Comparison of ENCODE assay signal across 8 cellular contexts in the genomic region with DNA sequence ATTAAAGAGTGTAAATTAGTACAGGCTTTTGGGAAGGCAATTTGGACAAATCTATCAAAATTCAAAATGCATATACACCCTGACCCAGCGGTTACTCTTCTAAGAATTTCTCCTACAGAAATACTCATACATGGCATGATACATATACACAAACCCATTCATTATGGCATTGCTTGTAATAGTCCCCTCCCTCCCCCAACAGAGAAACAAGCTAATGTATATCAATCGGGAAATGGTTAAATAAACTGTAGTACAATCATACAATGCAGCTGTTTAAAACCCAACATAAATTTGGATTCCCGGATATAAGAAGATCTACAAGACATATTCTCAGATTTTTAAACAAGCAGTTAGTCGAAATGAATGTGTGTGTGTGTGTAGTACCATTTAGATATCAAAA. TPM values are rescaled to one million over a fixed set of nuclear protein-coding genes. Genes with fewer than 3 reads are reported as not detected.
DNase-seq lines count a peak whose midpoint lies in the region; ATAC-seq and TF ChIP-seq lines count a peak whose summit lies in the region.

No MANE protein-coding gene starts in this region.

- no peaks in the 10 kb centered on the region; the same call in 1 of the 2 replicates for H3K36me3 ChIP-seq in Loucy (ENCODE audit: insufficient read depth, low read length)
- H3K36me3 ChIP-seq in mucosa of descending colon (ENCODE audit: low read depth): no peaks in the 10 kb centered on the region

- no peaks in the 10 kb centered on the region for H3K9me3 ChIP-seq in Loucy (ENCODE audit: insufficient read depth, low read depth, low read length)
- H3K9me3 ChIP-seq in mucosa of descending colon: no peaks in the 10 kb centered on the region

- H3K9me3 Mint-ChIP-seq in Calu3 (ENCODE audit: low read depth, unreplicated experiment): no peaks in the 10 kb centered on the region
- peaks cover 0 to 19% (median 0%) of the 10 kb centered on the region in 5 experiments for H3K9me3 Mint-ChIP-seq in brain

- H3K9me2 ChIP-seq in Loucy (replicated peaks; ENCODE audit: low read depth, low read length): no peaks in the 10 kb centered on the region

- H3K4me3 ChIP-seq in Loucy (ENCODE audit: low read length, poor library complexity, severe bottlenecking): peak overlapping the region; percentile 85
- H3K4me3 ChIP-seq in mucosa of descending colon: peak overlapping the region; percentile 56

- H3K27ac Mint-ChIP-seq in Calu3 (ENCODE audit: unreplicated experiment) (peak overlapping the region; percentile 74), brain (peak overlapping the region; percentile 92 to 98 (median 98))

- H3K27me3 ChIP-seq in Loucy (ENCODE audit: insufficient read depth, low read length, poor library complexity, severe bottlenecking): no peaks in the 10 kb centered on the region

- intact Hi-C loops in Calu3 (cut with micrococcal nuclease; ENCODE audit: unreplicated experiment) (loop anchor here (2.0 kb wide), 2 partner anchors 29 to 147 kb away; no protein-coding TSS in a partner anchor), mucosa of descending colon (cut with DNase I, micrococcal nuclease) (no loop called here), posterior cingulate gyrus (cut with DNase I) (loop anchor here (10.0 kb wide), 3 partner anchors 149 to 1309 kb away; a partner anchor contains a TSS)

- CTCF ChIA-PET in Calu3 (lab: Charles Lee): interaction anchor here (0.7 to 1.5 kb wide), 2 partner anchors 29 to 110 kb away, joined by 3 to 7 read pairs; no protein-coding TSS in a partner anchor

- H3K4me1 Mint-ChIP-seq in Calu3 (ENCODE audit: low read depth, unreplicated experiment): peaks cover 15% of the 10 kb centered on the region
- peaks cover 16% of the 10 kb centered on the region for H3K4me1 Mint-ChIP-seq in brain

- peak overlapping the region; percentile 92 for H2AFZ ChIP-seq in Loucy (ENCODE audit: low read length)

- ATAC-seq in mucosa of descending colon (no peak), GM21381 (IDR thresholded peaks at IDR 0.05; ENCODE audit: unreplicated experiment) (no peak)

- no peaks in the 10 kb centered on the region for H3K27me3 Mint-ChIP-seq in Calu3 (ENCODE audit: unreplicated experiment)
- H3K27me3 Mint-ChIP-seq in brain: peaks cover 12% of the 10 kb centered on the region

- no peak for DNase-seq in Calu3
- DNase-seq in mucosa of descending colon: no peak
- no peak for DNase-seq in dermis blood vessel endothelial cell
- no peak for DNase-seq in posterior cingulate gyrus
- no peak for DNase-seq in GOT3 (lab: John Stamatoyannopoulos, UW)

- H3K4me3 Mint-ChIP-seq in Calu3 (ENCODE audit: low read depth, unreplicated experiment): peak overlapping the region; percentile 93
- peak overlapping the region; percentile 89 to 96 (median 91) for H3K4me3 Mint-ChIP-seq in brain

- H4K20me1 ChIP-seq in Loucy (ENCODE audit: insufficient read depth, low read length, poor library complexity, severe bottlenecking): peaks cover 26% of the 10 kb centered on the region

- peaks cover 64% of the 10 kb centered on the region for H3K36me3 Mint-ChIP-seq in Calu3 (ENCODE audit: insufficient read depth, unreplicated experiment)
- H3K36me3 Mint-ChIP-seq in brain: peaks cover 6% of the 10 kb centered on the region

- H3K9ac ChIP-seq in Loucy (ENCODE audit: low read depth, low read length, poor library complexity, severe bottlenecking): peak overlapping the region; percentile 75

- TF ChIP-seq CTCF in Calu3 (IDR thresholded peaks at IDR 0.05; ENCODE audit: unreplicated experiment): no peak
- no peak for TF ChIP-seq CTCF in Loucy (conservative IDR thresholded peaks at IDR 0.05; ENCODE audit: low read length)
- no peak for TF ChIP-seq CTCF in brain (conservative IDR thresholded peaks at IDR 0.05)
- TF ChIP-seq CTCF in mucosa of descending colon (IDR thresholded peaks at IDR 0.05): no peak

- H3K4me1 ChIP-seq in Loucy (ENCODE audit: insufficient read depth, low read length, poor library complexity, severe bottlenecking) (peaks cover 14% of the 10 kb centered on the region), mucosa of descending colon (ENCODE audit: low read depth) (peaks cover 6% of the 10 kb centered on the region)

- H3K4me2 ChIP-seq in Loucy (ENCODE audit: low read depth, low read length, poor library complexity, severe bottlenecking): peak overlapping the region; percentile 77

- H3F3A ChIP-seq in Loucy (ENCODE audit: low read depth): no peaks in the 10 kb centered on the region

- no TSS peak for BruUV-seq in Calu3 (replicated peaks; lab: Mats Ljungman, UMichigan)

- peaks cover 46% of the 10 kb centered on the region for H3K79me2 ChIP-seq in Loucy (ENCODE audit: insufficient read depth, low read length)

RNA-seq across cellular contexts. Expression of a gene that starts 0.8 kb away (rescaled TPM):
- 347 and 376 TPM in 2 replicates for total RNA-seq in Calu3 (2022)
- 105 TPM for polyA plus RNA-seq in brain (ENCODE audit: insufficient read depth, low read depth, low replicate concordance)
- total RNA-seq in mucosa of descending colon: 100 to 1,000 TPM; 136 to 200 (median 152) TPM
- total RNA-seq in dermis blood vessel endothelial cell: 78.8 and 151 TPM in 2 replicates

Comparison
In these comparisons a context has a peak if more than half of its experiments do, and no peak if none do; other contexts are left out.
1. intact Hi-C loops: an anchor here in Calu3 (2.0 kb wide) and posterior cingulate gyrus (10.0 kb wide); none called in mucosa of descending colon.